Comparison of ENCODE assay signal across 1 cellular context in the genomic region with DNA sequence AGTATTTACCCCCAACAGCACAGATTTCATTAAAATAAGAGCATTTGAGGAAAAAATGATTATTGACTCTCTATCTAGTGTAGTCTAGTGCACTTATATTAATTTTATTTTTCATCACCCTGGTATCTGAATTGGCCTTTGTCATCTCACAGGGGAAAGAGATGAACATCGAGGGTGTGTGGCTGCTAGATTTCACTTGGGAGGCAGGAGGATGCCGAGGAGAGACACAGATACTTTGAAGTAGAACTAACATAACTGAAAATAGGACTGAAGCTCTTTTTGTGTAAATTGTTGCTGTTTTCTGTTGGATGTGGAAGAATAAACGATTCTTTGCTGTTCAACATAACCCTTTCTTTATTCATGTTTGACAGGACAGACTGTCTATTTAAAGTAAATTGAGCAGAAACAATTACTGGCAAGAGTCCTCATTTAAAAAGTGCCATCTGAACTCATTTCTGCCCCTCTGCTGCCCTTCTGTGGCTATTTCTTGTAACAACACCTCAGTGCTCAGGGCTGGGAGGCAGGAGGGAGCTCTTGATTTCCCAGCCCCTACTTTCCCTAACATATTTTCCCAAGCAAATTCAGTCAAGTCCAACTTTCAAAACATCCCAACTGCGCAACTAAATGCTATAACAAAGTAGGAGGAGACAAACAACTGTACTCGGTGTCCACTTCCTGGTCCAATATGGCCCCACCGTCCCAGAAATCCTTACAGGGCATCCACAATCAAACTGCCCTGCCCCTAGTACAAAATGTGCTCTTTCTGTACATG.
TF ChIP-seq lines count a peak whose summit lies in the region.

No MANE protein-coding gene starts in this region.

TF ChIP-seq in K562, 482 proteins besides CTCF, POLR2A, EP300 and RAD21 (continued from another document):
- TF ChIP-seq IRF1 (CRISPR knock-in tag; IDR thresholded peaks at IDR 0.05; ENCODE audit: borderline replicate concordance), result no peak
- peak; percentile 45; the same call in 1 of the 2 replicates for TF ChIP-seq STAG1 (CRISPR knock-in tag; IDR thresholded peaks at IDR 0.05; ENCODE audit: borderline replicate concordance)
